Comparison of ENCODE assay signal across 8 cellular contexts in genomic region chr11:129895126-129896041, GRCh38. TPM values are rescaled to one million over a fixed set of nuclear protein-coding genes. Genes with fewer than 3 reads are reported as not detected.
DNase-seq lines count a peak whose midpoint lies in the region; ATAC-seq and TF ChIP-seq lines count a peak whose summit lies in the region.

NFRKB (minus strand) TSS chr11:129895578; CDS start chr11:129892849, 2,729 bp downstream.

- peak; percentile 93 for ATAC-seq in GM21576 (IDR thresholded peaks at IDR 0.05; ENCODE audit: unreplicated experiment)
- peak; percentile 93 to 94 for ATAC-seq in naive thymus-derived CD8-positive, alpha-beta T cell

- H3K4me1 ChIP-seq in fibroblast of lung (ENCODE audit: control insufficient read depth, extremely low read depth, insufficient read depth, low read length): peaks cover 2% of the 10 kb centered on the region

- peak within 1 kb of the TSS; percentile 82 to 94 (median 92) for H3K4me3 Mint-ChIP-seq in naive thymus-derived CD8-positive, alpha-beta T cell

- no peaks in the 10 kb centered on the region for H3K36me3 ChIP-seq in fibroblast of lung (ENCODE audit: control insufficient read depth, insufficient read depth, low read length)

- no peaks in the 10 kb centered on the region for H3K27me3 ChIP-seq in fibroblast of lung (ENCODE audit: control insufficient read depth, insufficient read depth, low read length)

- H3K9ac ChIP-seq in fibroblast of lung (ENCODE audit: insufficient read depth, low read length): peak within 1 kb of the TSS; percentile 64

- peak within 1 kb of the TSS; percentile 76 to 94 (median 90) for H3K27ac Mint-ChIP-seq in naive thymus-derived CD8-positive, alpha-beta T cell

- H3K36me3 Mint-ChIP-seq in naive thymus-derived CD8-positive, alpha-beta T cell: peaks cover 0 to 27% (median 3%) of the 10 kb centered on the region in 3 donors

- DNase-seq in DMS53 treated with DMSO at 0.1 percent for 48 hours (lab: John Stamatoyannopoulos, UW; ENCODE audit: unreplicated experiment): peak; percentile 79
- peak; percentile 39 for DNase-seq in Jurkat, Clone E6-1 (ENCODE audit: low read depth, low spot score)
- DNase-seq in RKO (ENCODE audit: low spot score): peak; percentile 80
- peak; percentile 82 to 83 for DNase-seq in activated T-helper 1 cell treated with anti-CD3 and anti-CD28 coated beads, Interleukin-2, amount 50 U/mL, for 16 hours (ENCODE audit: low read depth in 1 of 2, low spot score in 1 of 2)
- DNase-seq in fibroblast of lung (ENCODE audit: low read depth in 2 of 2): peak; percentile 63 to 67
- peak; percentile 67 to 92 (median 87) for DNase-seq in naive thymus-derived CD8-positive, alpha-beta T cell
- DNase-seq in stimulated activated naive CD4-positive, alpha-beta T cell (lab: John Stamatoyannopoulos, UW): peak; percentile 66 to 93 (median 86)

- peak within 1 kb of the TSS; percentile 26 for H3K27ac ChIP-seq in fibroblast of lung (ENCODE audit: insufficient read depth, low read length)

- peak within 1 kb of the TSS; percentile 90 for H3K4me2 ChIP-seq in fibroblast of lung (ENCODE audit: extremely low read depth, insufficient read depth, low read length)

- H3K9me3 Mint-ChIP-seq in naive thymus-derived CD8-positive, alpha-beta T cell: no peaks in the 10 kb centered on the region

- H4K20me1 ChIP-seq in fibroblast of lung (ENCODE audit: control insufficient read depth, extremely low read depth, insufficient read depth, low read length): no peaks in the 10 kb centered on the region

- peaks cover 8% of the 10 kb centered on the region for H3K79me2 ChIP-seq in fibroblast of lung (ENCODE audit: control insufficient read depth, insufficient read depth, low read length)

- POLR2A ChIA-PET in naive thymus-derived CD8-positive, alpha-beta T cell (lab: Charles Lee): interaction anchor here (0.6 to 2.0 kb wide), 10 partner anchors 8 to 227 kb away, joined by 3 to 18 read pairs (median 4); partner anchors contain the start of gene PRDM10

- no peaks in the 10 kb centered on the region for H3K27me3 Mint-ChIP-seq in naive thymus-derived CD8-positive, alpha-beta T cell

- no peaks in the 10 kb centered on the region for H3K9me3 ChIP-seq in fibroblast of lung (ENCODE audit: control insufficient read depth, insufficient read depth, low read depth, low read length)

- no peak for TF ChIP-seq CTCF in fibroblast of lung (conservative IDR thresholded peaks at IDR 0.05 in 1 of 2, IDR thresholded peaks at IDR 0.05 in 1 of 2; ENCODE audit: low read depth in 1 of 2, low read length in 2 of 2)

- H2AFZ ChIP-seq in fibroblast of lung (ENCODE audit: low read length): peak within 1 kb of the TSS; percentile 97

- H3K4me1 Mint-ChIP-seq in naive thymus-derived CD8-positive, alpha-beta T cell: peaks cover 24 to 43% (median 38%) of the 10 kb centered on the region in 4 donors

- H3K4me3 ChIP-seq in Jurkat, Clone E6-1 (ENCODE audit: low read length): peak within 1 kb of the TSS; percentile 75
- peak within 1 kb of the TSS; percentile 69 to 96 (median 74) for H3K4me3 ChIP-seq in fibroblast of lung (replicated peaks in 1 of 4; ENCODE audit: control extremely low read depth in 1 of 4, insufficient read depth in 1 of 4, low read depth in 3 of 4, low read length in 4 of 4)

RNA-seq across cellular contexts. Expression of gene NFRKB, which starts in this region (rescaled TPM):
- 25.0 TPM for polyA plus RNA-seq in Jurkat, Clone E6-1 (2012; ENCODE audit: insufficient read depth, insufficient read length)
- 10.7 and 13.6 TPM in 2 replicates for total RNA-seq in fibroblast of lung
- polyA plus RNA-seq in fibroblast of lung: 11.9 and 15.9 TPM in 2 replicates
- 8.7 and 10.3 TPM in 2 replicates for polyA plus RNA-seq in fibroblast of lung (2012)
- polyA minus RNA-seq in fibroblast of lung (ENCODE audit: low replicate concordance): 14.5 and 18.1 TPM in 2 replicates
- 10 to 100 TPM; 60.1 to 61.4 TPM for total RNA-seq in naive thymus-derived CD8-positive, alpha-beta T cell
- 10 to 100 TPM; 16.9 to 21.9 (median 17.6) TPM for polyA plus RNA-seq in naive thymus-derived CD8-positive, alpha-beta T cell

Comparison
In these comparisons a context has a peak if more than half of its experiments do, and no peak if none do; other contexts are left out.
1. Peak in every context shown above with its lines: DNase-seq, ATAC-seq, H3K4me3 ChIP-seq and H3K27ac ChIP-seq.